In genomic region chr22:39349967-39350802, GRCh38 we compare ENCODE assay signal across 8 cellular contexts. TPM values are rescaled to one million over a fixed set of nuclear protein-coding genes. Genes with fewer than 3 reads are reported as not detected.
DNase-seq lines count a peak whose midpoint lies in the region; ATAC-seq and TF ChIP-seq lines count a peak whose summit lies in the region.

SYNGR1 (plus strand) TSS chr22:39349991; CDS start chr22:39350011, 20 bp downstream.

- H3K4me2 ChIP-seq in MM.1S (ENCODE audit: low read depth, low read length) = peak within 1 kb of the TSS; percentile 77; the same call in 1 of the 2 replicates
- peak within 1 kb of the TSS; percentile 68 for H3K4me2 ChIP-seq in mesenchymal stem cell (ENCODE audit: low read length, poor library complexity, severe bottlenecking)

- peak within 1 kb of the TSS; percentile 79 to 83 for H2BK12ac ChIP-seq in mesenchymal stem cell (ENCODE audit: low read length in 2 of 2)

- peak in 1 of 2 donors; percentile 40 for TF ChIP-seq POLR2A in tibial nerve (IDR thresholded peaks at IDR 0.05)

- no peak within 1 kb of the TSS for H3K9ac ChIP-seq in MM.1S (ENCODE audit: low read length)
- peak within 1 kb of the TSS in 1 of 2 donors; percentile 72 for H3K9ac ChIP-seq in colonic mucosa (ENCODE audit: low read depth in 2 of 2, low read length in 2 of 2)
- peak within 1 kb of the TSS; percentile 82 for H3K9ac ChIP-seq in mesenchymal stem cell (ENCODE audit: low read length)

- no peaks in the 10 kb centered on the region for H3K9me2 ChIP-seq in MM.1S (replicated peaks; ENCODE audit: insufficient read depth, low read length)

- H3K79me1 ChIP-seq in mesenchymal stem cell (replicated peaks; ENCODE audit: low read length, poor library complexity, severe bottlenecking) = peaks cover 12% of the 10 kb centered on the region

- H3K4me3 ChIP-seq in MM.1S (ENCODE audit: low read length) (peak within 1 kb of the TSS; percentile 53), colonic mucosa (peak within 1 kb of the TSS; percentile 29), mesenchymal stem cell (ENCODE audit: insufficient read depth in 1 of 2, low read depth in 1 of 2, low read length in 2 of 2) (peak within 1 kb of the TSS; percentile 84 to 94), tibial nerve (peak within 1 kb of the TSS; percentile 59 to 99 (median 80))

- TF ChIP-seq CTCF in MM.1S (IDR thresholded peaks at IDR 0.05; ENCODE audit: low read length) (no peak), colonic mucosa (IDR thresholded peaks at IDR 0.05) (no peak), tibial nerve (IDR thresholded peaks at IDR 0.05) (no peak), GM20000 (IDR thresholded peaks at IDR 0.05; ENCODE audit: extremely low read depth, missing control alignments) (no peak), foreskin keratinocyte (conservative IDR thresholded peaks at IDR 0.05) (no peak)

- DNase-seq in D341Med (ENCODE audit: low spot score) = peak; percentile 73
- no peak for DNase-seq in MM.1S
- DNase-seq in colonic mucosa = no peak
- DNase-seq in mesenchymal stem cell = no peak
- DNase-seq in tibial nerve (ENCODE audit: low spot score in 2 of 2) = no peak
- DNase-seq in GM20000 (ENCODE audit: low spot score) = no peak
- no peak for DNase-seq in foreskin keratinocyte

- no peaks in the 10 kb centered on the region for H3K9me3 ChIP-seq in MM.1S (replicated peaks; ENCODE audit: insufficient read depth, low read length)
- H3K9me3 ChIP-seq in colonic mucosa = no peaks in the 10 kb centered on the region
- no peaks in the 10 kb centered on the region for H3K9me3 ChIP-seq in mesenchymal stem cell (ENCODE audit: control insufficient read depth, low read length)
- H3K9me3 ChIP-seq in tibial nerve = no peaks in the 10 kb centered on the region

- H3K27me3 ChIP-seq in MM.1S (replicated peaks; ENCODE audit: insufficient read depth, low read length) = peaks cover 9% of the 10 kb centered on the region
- H3K27me3 ChIP-seq in colonic mucosa = peaks cover 17% of the 10 kb centered on the region
- H3K27me3 ChIP-seq in mesenchymal stem cell (ENCODE audit: control insufficient read depth in 1 of 2, insufficient read depth in 1 of 2, low read length in 2 of 2) = peaks cover 0 to 4% of the 10 kb centered on the region in 2 experiments
- no peaks in the 10 kb centered on the region for H3K27me3 ChIP-seq in tibial nerve
- peaks cover 12% of the 10 kb centered on the region for H3K27me3 ChIP-seq in foreskin keratinocyte

- H3K18ac ChIP-seq in mesenchymal stem cell (ENCODE audit: low read depth in 1 of 2, low read length in 2 of 2) = peak within 1 kb of the TSS; percentile 90 to 96

- no peaks in the 10 kb centered on the region for H3K36me3 ChIP-seq in MM.1S (replicated peaks; ENCODE audit: insufficient read depth, low read length)
- H3K36me3 ChIP-seq in colonic mucosa = no peaks in the 10 kb centered on the region
- peaks cover 0 to under 1% of the 10 kb centered on the region in 2 experiments for H3K36me3 ChIP-seq in mesenchymal stem cell (ENCODE audit: control insufficient read depth in 1 of 2, insufficient read depth in 2 of 2, low read depth in 1 of 2, low read length in 2 of 2)
- H3K36me3 ChIP-seq in tibial nerve = no peaks in the 10 kb centered on the region

- 7% methylated on average over 48 of the region's 89 CpGs for WGBS in mesenchymal stem cell
- 2 to 3% methylated on average over 30 to 43 of the region's 89 CpGs for WGBS in tibial nerve, 2 donors

- intact Hi-C loops in colonic mucosa (cut with DNase I) = no loop called here

- H3K14ac ChIP-seq in mesenchymal stem cell (ENCODE audit: low read length in 2 of 2) = peak within 1 kb of the TSS in 1 of 2 experiments; percentile 83

- no peaks in the 10 kb centered on the region for H3K79me2 ChIP-seq in MM.1S (ENCODE audit: low read length)

- H3K4ac ChIP-seq in mesenchymal stem cell (ENCODE audit: low read depth in 1 of 2, low read length in 2 of 2) = peak within 1 kb of the TSS in 1 of 2 experiments; percentile 82

- no peaks in the 10 kb centered on the region for H4K20me1 ChIP-seq in MM.1S (ENCODE audit: insufficient read depth, low read length)

- H3K27ac ChIP-seq in MM.1S (ENCODE audit: low read length) (no peak within 1 kb of the TSS), colonic mucosa (no peak within 1 kb of the TSS), mesenchymal stem cell (ENCODE audit: low read length, poor library complexity, severe bottlenecking) (no peak within 1 kb of the TSS), tibial nerve (peak within 1 kb of the TSS; percentile 84 to 93 (median 88)), foreskin keratinocyte (no peak within 1 kb of the TSS)

- peak within 1 kb of the TSS; percentile 78 for H2AK5ac ChIP-seq in mesenchymal stem cell (ENCODE audit: low read length, severe bottlenecking)

- peak in 1 of 2 donors; percentile 13 for TF ChIP-seq EP300 in tibial nerve (IDR thresholded peaks at IDR 0.05)

- H3F3A ChIP-seq in MM.1S (ENCODE audit: insufficient read depth, low read length) = no peaks in the 10 kb centered on the region

- peak within 1 kb of the TSS in 1 of 2 experiments; percentile 23 for H3K23ac ChIP-seq in mesenchymal stem cell (ENCODE audit: low read length in 2 of 2)

- H3K4me1 ChIP-seq in MM.1S (ENCODE audit: low read length) (no peaks in the 10 kb centered on the region), colonic mucosa (no peaks in the 10 kb centered on the region), mesenchymal stem cell (ENCODE audit: control insufficient read depth, insufficient read depth, low read depth, low read length) (peaks cover 35% of the 10 kb centered on the region), tibial nerve (peaks cover 0 to 31% (median 10%) of the 10 kb centered on the region in 4 donors), foreskin keratinocyte (peaks cover 10% of the 10 kb centered on the region)

- peak within 1 kb of the TSS; percentile 23 for H2BK120ac ChIP-seq in mesenchymal stem cell (ENCODE audit: low read depth, low read length)

- H4K8ac ChIP-seq in mesenchymal stem cell (ENCODE audit: low read length) = peak within 1 kb of the TSS; percentile 82

- peak within 1 kb of the TSS; percentile 69 for H2BK15ac ChIP-seq in mesenchymal stem cell (ENCODE audit: low read depth, poor library complexity, severe bottlenecking)

- peak within 1 kb of the TSS; percentile 72 for H2AFZ ChIP-seq in MM.1S (ENCODE audit: low read length)
- peak within 1 kb of the TSS; percentile 92 for H2AFZ ChIP-seq in mesenchymal stem cell (ENCODE audit: low read depth, low read length)

- no peak within 1 kb of the TSS for H2BK5ac ChIP-seq in mesenchymal stem cell (ENCODE audit: low read depth, low read length, poor library complexity, severe bottlenecking)

- H4K91ac ChIP-seq in mesenchymal stem cell (ENCODE audit: low read length) = peak within 1 kb of the TSS; percentile 75

- ATAC-seq in GM21825 (IDR thresholded peaks at IDR 0.05; ENCODE audit: unreplicated experiment) = no peak
- no peak for ATAC-seq in foreskin keratinocyte

RNA-seq across cellular contexts. Expression of gene SYNGR1, which starts in this region (rescaled TPM):
- total RNA-seq in colonic mucosa (1 to 10 TPM; 1.8 to 4.3 TPM), tibial nerve (10 to 100 TPM; 21.1 to 32.8 (median 25.5) TPM), foreskin keratinocyte (1.1 and 2.1 TPM in 2 replicates)
- 22.3 TPM for polyA plus RNA-seq in mesenchymal stem cell (2013, experiment 1 of 2)
- polyA plus RNA-seq in mesenchymal stem cell (2013, experiment 2 of 2) = 22.9 TPM
- polyA plus RNA-seq in foreskin keratinocyte = 3.6 and 5.4 TPM in 2 replicates

Comparison
In these comparisons a context has a peak if more than half of its experiments do, and no peak if none do; other contexts are left out.
1. H3K27ac ChIP-seq: peak in tibial nerve (4 of 4); none in MM.1S (single experiment), colonic mucosa (single experiment), mesenchymal stem cell (single experiment) and foreskin keratinocyte (single experiment).
2. H3K4me3 ChIP-seq: peak in every context shown above with its lines; median percentile 89 in mesenchymal stem cell; 80 in tibial nerve; 53 in MM.1S; 29 in colonic mucosa.